10 cellular contexts compared by ENCODE assay signal in genomic region chr11:117099681-117100080, GRCh38. TPM values are rescaled to one million over a fixed set of nuclear protein-coding genes. Genes with fewer than 3 reads are reported as not detected.
DNase-seq lines count a peak whose midpoint lies in the region; ATAC-seq, FAIRE-seq and TF ChIP-seq lines count a peak whose summit lies in the region.
"Had no signal": no experiment of that assay in that cellular context is flagged by ENCODE, and none has a peak within 500 bp of the region (broad histone marks: within the 10 kb centered on the region; RNA-seq: fewer than 3 reads in every experiment).

No MANE protein-coding gene starts in this region.

- intact Hi-C loops in OCI-LY7 (cut with micrococcal nuclease; ENCODE audit: unreplicated experiment) = loop anchor here (10.0 kb wide), 2 partner anchors 115 to 145 kb away; no protein-coding TSS in a partner anchor

- H4K20me1 ChIP-seq in OCI-LY7 (ENCODE audit: insufficient read depth, low read length) = peaks cover 9% of the 10 kb centered on the region

- ATAC-seq in GM18868 (IDR thresholded peaks at IDR 0.05; ENCODE audit: unreplicated experiment) = no peak

- no peaks in the 10 kb centered on the region for H3K36me3 ChIP-seq in ACC112 (ENCODE audit: insufficient read depth, low read length)
- H3K36me3 ChIP-seq in OCI-LY7 (ENCODE audit: insufficient read depth, low read length) = no peaks in the 10 kb centered on the region

- H3K9me3 Mint-ChIP-seq in osteocyte (ENCODE audit: unreplicated experiment) = no peaks in the 10 kb centered on the region

- H3K4me1 Mint-ChIP-seq in osteocyte (ENCODE audit: unreplicated experiment) = peaks cover 38% of the 10 kb centered on the region

- H3K27me3 ChIP-seq in ACC112 (ENCODE audit: insufficient read depth, low read length) = no peaks in the 10 kb centered on the region

- no peaks in the 10 kb centered on the region for H3K9me3 ChIP-seq in OCI-LY7 (ENCODE audit: low read length)

- peak overlapping the region; percentile 88; the same call in 1 of the 2 replicates for H3K27ac ChIP-seq in ACC112 (ENCODE audit: low read depth, low read length)
- H3K27ac ChIP-seq in OCI-LY7 (ENCODE audit: low read depth, low read length, poor library complexity, severe bottlenecking) = no peak overlapping the region
- peak overlapping the region; percentile 87 for H3K27ac ChIP-seq in epithelial cell of prostate

- peak overlapping the region; percentile 89 for H3K4me3 Mint-ChIP-seq in osteocyte (ENCODE audit: unreplicated experiment)

- no peaks in the 10 kb centered on the region for H3K27me3 Mint-ChIP-seq in osteocyte (ENCODE audit: unreplicated experiment)

- no peaks in the 10 kb centered on the region for H3K36me3 Mint-ChIP-seq in osteocyte (ENCODE audit: unreplicated experiment)

- BruUV-seq in OCI-LY7 (replicated peaks; lab: Mats Ljungman, UMichigan) = no TSS peak

- H3K4me3 ChIP-seq in ACC112 (ENCODE audit: low read depth, low read length) (no peak overlapping the region), OCI-LY7 (ENCODE audit: low read depth, low read length, poor library complexity, severe bottlenecking) (peak overlapping the region; percentile 70)

- H2AFZ ChIP-seq in ACC112 (ENCODE audit: low read length, unreplicated experiment) = no peak overlapping the region
- peak overlapping the region; percentile 93; the same call in 1 of the 2 replicates for H2AFZ ChIP-seq in OCI-LY7 (ENCODE audit: low read length)

- H3K79me2 ChIP-seq in ACC112 (ENCODE audit: control insufficient read depth, insufficient read depth, low read length, unreplicated experiment) (peaks cover 34% of the 10 kb centered on the region), OCI-LY7 (ENCODE audit: insufficient read depth, low read depth, low read length) (peaks cover 41% of the 10 kb centered on the region)

- CTCF ChIA-PET in OCI-LY7 (lab: Charles Lee; ENCODE audit: unreplicated experiment) = interaction anchor here (0.6 to 0.9 kb wide), 2 partner anchors 212 to 313 kb away, joined by 3 read pairs; no protein-coding TSS in a partner anchor

- H3K4me1 ChIP-seq in ACC112 (ENCODE audit: control insufficient read depth, insufficient read depth, low read length, unreplicated experiment) (peaks cover 37% of the 10 kb centered on the region), OCI-LY7 (ENCODE audit: insufficient read depth, low read length, poor library complexity, severe bottlenecking) (peaks cover 34% of the 10 kb centered on the region)

- FAIRE-seq in GM19239 (lab: Jason Lieb, UNC) = no peak

- no peak for DNase-seq in OCI-LY7 (ENCODE audit: low spot score)
- DNase-seq in epithelial cell of prostate (ENCODE audit: low read depth, low spot score) = no peak
- no peak for DNase-seq in osteocyte (ENCODE audit: extremely low spot score, unreplicated experiment)
- no peak for DNase-seq in occipital lobe (lab: John Stamatoyannopoulos, UW)
- DNase-seq in iPS-NIHi7 (ENCODE audit: extremely low spot score) = no peak
- DNase-seq in GM19239 (ENCODE audit: insufficient read length, low spot score) = no peak
- DNase-seq: activated CD4-positive, alpha-beta T cell treated with anti-CD3 and anti-CD28 coated beads, Interleukin-2, amount 50 U/mL, for 48 hours; IMR-90 had no signal

- peak overlapping the region; percentile 10 for H3K27ac Mint-ChIP-seq in osteocyte (ENCODE audit: unreplicated experiment)

- H3K9me2 ChIP-seq in OCI-LY7 (ENCODE audit: insufficient read depth, low read length) = no peaks in the 10 kb centered on the region

- peak overlapping the region; percentile 91 for H3K4me2 ChIP-seq in OCI-LY7 (ENCODE audit: low read length)

- no peak for TF ChIP-seq CTCF in OCI-LY7 (conservative IDR thresholded peaks at IDR 0.05; ENCODE audit: low read length)
- TF ChIP-seq CTCF in osteocyte (IDR thresholded peaks at IDR 0.05) = no peak

- POLR2A ChIA-PET in OCI-LY7 (lab: Charles Lee) = interaction anchor here (0.6 to 4.4 kb wide), 9 partner anchors 10 to 1724 kb away, joined by 3 to 28 read pairs (median 4); partner anchors contain the start of gene PAFAH1B2

RNA-seq across cellular contexts. Expression of gene SIK3, which starts 1.5 kb away (rescaled TPM):
- 29.3 and 37.2 TPM in 2 replicates for total RNA-seq in OCI-LY7 (2014; rRNA removed; shearing (Covaris generic))
- 72.9 and 78.6 TPM in 2 replicates for total RNA-seq in OCI-LY7 (2022)
- total RNA-seq in osteocyte = 29.3 and 29.5 TPM in 2 replicates
- total RNA-seq in occipital lobe = 29.9 TPM

RNA-seq across cellular contexts. Expression of gene PAFAH1B2, which starts 44.4 kb away (rescaled TPM):
- 62.8 and 65.3 TPM in 2 replicates for total RNA-seq in OCI-LY7 (2014; rRNA removed; shearing (Covaris generic))
- total RNA-seq in OCI-LY7 (2022) (59.9 and 60.2 TPM in 2 replicates), osteocyte (82.7 and 84.5 TPM in 2 replicates), occipital lobe (325 TPM)
